In the genomic region with DNA sequence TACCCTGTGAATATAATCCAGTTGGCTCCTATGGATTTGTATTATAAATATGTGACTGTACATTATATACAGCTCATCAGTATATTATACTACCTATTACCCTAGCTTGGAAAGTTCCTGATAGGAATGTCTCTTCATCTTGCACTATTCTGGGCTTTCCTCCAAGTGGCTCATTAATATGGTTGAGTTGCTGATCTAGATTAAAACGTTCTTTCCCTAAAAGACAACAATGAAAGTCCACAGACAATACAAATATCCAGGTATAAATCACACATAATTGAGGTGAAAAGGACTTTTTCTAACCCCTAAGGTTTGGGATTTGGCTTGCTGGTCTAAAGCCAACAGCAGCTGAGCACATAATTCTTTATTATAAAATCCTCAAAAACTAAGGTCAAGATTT, we compare ENCODE assay signal across 31 cellular contexts.
A peak's percentile ranks its signal among the peaks of the same experiment; 100 is the strongest.
DNase-seq lines count a peak whose midpoint lies in the region; ATAC-seq and TF ChIP-seq lines count a peak whose summit lies in the region.
"Had no signal": no experiment of that assay in that cellular context is flagged by ENCODE, and none has a peak within 500 bp of the region (broad histone marks: within the 10 kb centered on the region; RNA-seq: fewer than 3 reads in every experiment).

No MANE protein-coding gene starts in this region.

- intact Hi-C loops in thyroid gland (cut with DNase I), result no loop called here

- H3K4me3 ChIP-seq in fibroblast of the aortic adventitia (ENCODE audit: low read depth, low read length) (no peak overlapping the region), thyroid gland (replicated peaks in 1 of 3) (no peak overlapping the region)
- H3K4me3 ChIP-seq: K562, lower lobe of right lung, mucosa of descending colon, tibial nerve had no signal

- no peaks in the 10 kb centered on the region for H3K9me3 ChIP-seq in thyroid gland
- H3K9me3 ChIP-seq: lower lobe of right lung, mucosa of descending colon, tibial nerve had no signal

- WGBS in thyroid gland, 2 donors, result 9 to 10% methylated on average over 1 of the region's 1 CpG

- H3K9me3 Mint-ChIP-seq in WTC11, result no peaks in the 10 kb centered on the region
- H3K9me3 Mint-ChIP-seq: nephron progenitor cell had no signal

- no peak for TF ChIP-seq CTCF in fibroblast of the aortic adventitia (IDR thresholded peaks at IDR 0.05; ENCODE audit: insufficient read depth, low read length)
- TF ChIP-seq CTCF in thyroid gland (IDR thresholded peaks at IDR 0.05), result no peak
- no peak for TF ChIP-seq CTCF in WTC11 (IDR thresholded peaks at IDR 0.05)

- H3K4me1 Mint-ChIP-seq in WTC11, result peaks cover 26% of the 10 kb centered on the region

- DNase-seq in NCI-H748 (lab: John Stamatoyannopoulos, UW; ENCODE audit: unreplicated experiment) (peak; percentile 46), NCI-H748 treated with DMSO at 0.1 percent for 48 hours (lab: John Stamatoyannopoulos, UW) (no peak), NCI-H69 (lab: John Stamatoyannopoulos, UW) (peak; percentile 39), fibroblast of the aortic adventitia (ENCODE audit: low read depth) (peak; percentile 18), thyroid gland (no peak), NCI-H524 treated with DMSO at 0.1 percent for 48 hours (lab: John Stamatoyannopoulos, UW) (no peak), WTC11 (ENCODE audit: low spot score) (no peak)
- DNase-seq: activated CD4-positive, alpha-beta memory T cell treated with anti-CD3 and anti-CD28 coated beads, Interleukin-2, amount 10 ng/mL, durations not matched to agents 7 days and 5 days; activated CD4-positive, CD25-positive, alpha-beta regulatory T cell treated with anti-CD3 and anti-CD28 coated beads, Interleukin-2, amount 50 U/mL, for 72 hours; activated effector memory CD4-positive, alpha-beta T cell treated with Interleukin-2 at 50 U/mL for 16 hours; activated naive CD8-positive, alpha-beta T cell treated with anti-CD3 and anti-CD28 coated beads, Interleukin-2, amount 50 U/mL, for 24 hours; AML-193; brain microvascular endothelial cell; CD8-positive, alpha-beta T cell; DMS53; effector CD8-positive, alpha-beta T cell; erythroblast; hypothalamus; lower lobe of right lung; mucosa of descending colon; NCI-H187; NCI-H345; nephron progenitor cell; posterior cingulate gyrus; SHP77 treated with DMSO at 0.1 percent for 48 hours; stimulated activated CD4-positive, alpha-beta T cell treated with anti-CD3 and anti-CD28 coated beads, Interleukin-15, amount 100 ng/mL, for 24 hours; T-cell had no signal

- no peaks in the 10 kb centered on the region for H3K36me3 ChIP-seq in thyroid gland
- H3K36me3 ChIP-seq: brain microvascular endothelial cell, lower lobe of right lung, tibial nerve had no signal

- peaks cover 23 to 41% of the 10 kb centered on the region in 2 donors for H3K4me1 ChIP-seq in thyroid gland

- no peaks in the 10 kb centered on the region for H3K27me3 ChIP-seq in thyroid gland
- H3K27me3 ChIP-seq: brain microvascular endothelial cell, tibial nerve had no signal

- POLR2A ChIA-PET in WTC11 (lab: Charles Lee), result no interaction called here

- H3K36me3 Mint-ChIP-seq in WTC11, result no peaks in the 10 kb centered on the region
- H3K36me3 Mint-ChIP-seq: CD8-positive, alpha-beta T cell; T-cell had no signal

- TF ChIP-seq POLR2A in thyroid gland (IDR thresholded peaks at IDR 0.05), result no peak

- CTCF ChIA-PET in WTC11 (lab: Charles Lee), result interaction anchor here (0.7 kb wide), 1 partner anchor 1086 kb away, joined by 3 read pairs; no protein-coding TSS in a partner anchor

- H3K27me3 Mint-ChIP-seq in WTC11 (ENCODE audit: low read depth), result no peaks in the 10 kb centered on the region; the same call in 1 of the 2 replicates
- H3K27me3 Mint-ChIP-seq: activated CD4-positive, alpha-beta memory T cell treated with anti-CD3 and anti-CD28 coated beads, Interleukin-2, amount 10 ng/mL, durations not matched to agents 7 days and 5 days; activated naive CD8-positive, alpha-beta T cell treated with anti-CD3 and anti-CD28 coated beads, Interleukin-2, amount 50 U/mL, for 24 hours; stimulated activated naive CD8-positive, alpha-beta T cell treated with anti-CD3 and anti-CD28 coated beads, Interleukin-15, Interleukin-2, amounts not matched to agents 100 ng/mL and 50 ng/mL, for 24 hours; T-cell had no signal

- H3K4me3 Mint-ChIP-seq in WTC11, result no peak overlapping the region
- H3K4me3 Mint-ChIP-seq: activated CD4-positive, alpha-beta memory T cell treated with anti-CD3 and anti-CD28 coated beads, Interleukin-2, amount 10 ng/mL, durations not matched to agents 7 days and 5 days; activated naive CD8-positive, alpha-beta T cell treated with anti-CD3 and anti-CD28 coated beads, Interleukin-2, amount 50 U/mL, for 24 hours; CD8-positive, alpha-beta T cell; nephron progenitor cell; stimulated activated naive CD8-positive, alpha-beta T cell treated with anti-CD3 and anti-CD28 coated beads, Interleukin-15, Interleukin-2, amounts not matched to agents 100 ng/mL and 50 ng/mL, for 24 hours; T-cell had no signal

- no peak overlapping the region for H3K27ac Mint-ChIP-seq in WTC11
- H3K27ac Mint-ChIP-seq: activated CD4-positive, alpha-beta memory T cell treated with anti-CD3 and anti-CD28 coated beads, Interleukin-2, amount 10 ng/mL, durations not matched to agents 7 days and 5 days; activated naive CD8-positive, alpha-beta T cell treated with anti-CD3 and anti-CD28 coated beads, Interleukin-2, amount 50 U/mL, for 24 hours; CD8-positive, alpha-beta T cell; nephron progenitor cell; stimulated activated naive CD8-positive, alpha-beta T cell treated with anti-CD3 and anti-CD28 coated beads, Interleukin-15, Interleukin-2, amounts not matched to agents 100 ng/mL and 50 ng/mL, for 24 hours had no signal

- peak overlapping the region in 2 of 3 donors; percentile 14 to 49 for H3K27ac ChIP-seq in thyroid gland
- H3K27ac ChIP-seq: brain microvascular endothelial cell, lower lobe of right lung, tibial nerve had no signal

- ATAC-seq in WTC11, result no peak
- no peak for ATAC-seq in GM19452 (IDR thresholded peaks at IDR 0.05; ENCODE audit: unreplicated experiment)
- ATAC-seq: activated naive CD8-positive, alpha-beta T cell treated with anti-CD3 and anti-CD28 coated beads, Interleukin-2, amount 50 U/mL, for 24 hours; CD8-positive, alpha-beta T cell; K562; lower lobe of right lung; mucosa of descending colon; T-cell had no signal

TF ChIP-seq in WTC11, 78 proteins besides CTCF, POLR2A, EP300 and RAD21:
- no peak for TF ChIP-seq CBFB (CRISPR knock-in tag; IDR thresholded peaks at IDR 0.05; ENCODE audit: low read depth)
- TF ChIP-seq ZNF416 (CRISPR knock-in tag; IDR thresholded peaks at IDR 0.05), result no peak
- TF ChIP-seq EMX1 (CRISPR knock-in tag; IDR thresholded peaks at IDR 0.05), result no peak
- TF ChIP-seq, protein P1, sequence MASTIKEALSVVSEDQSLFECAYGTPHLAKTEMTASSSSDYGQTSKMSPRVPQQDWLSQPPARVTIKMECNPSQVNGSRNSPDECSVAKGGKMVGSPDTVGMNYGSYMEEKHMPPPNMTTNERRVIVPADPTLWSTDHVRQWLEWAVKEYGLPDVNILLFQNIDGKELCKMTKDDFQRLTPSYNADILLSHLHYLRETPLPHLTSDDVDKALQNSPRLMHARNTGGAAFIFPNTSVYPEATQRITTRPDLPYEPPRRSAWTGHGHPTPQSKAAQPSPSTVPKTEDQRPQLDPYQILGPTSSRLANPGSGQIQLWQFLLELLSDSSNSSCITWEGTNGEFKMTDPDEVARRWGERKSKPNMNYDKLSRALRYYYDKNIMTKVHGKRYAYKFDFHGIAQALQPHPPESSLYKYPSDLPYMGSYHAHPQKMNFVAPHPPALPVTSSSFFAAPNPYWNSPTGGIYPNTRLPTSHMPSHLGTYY (CRISPR knock-in tag; IDR thresholded peaks at IDR 0.05), result no peak

Comparison
In these comparisons a context has a peak if more than half of its experiments do, and no peak if none do; other contexts are left out.
1. DNase-seq: peak in NCI-H748 (single experiment), NCI-H69 (single experiment) and fibroblast of the aortic adventitia (single experiment); none in NCI-H748 treated with DMSO at 0.1 percent for 48 hours (single experiment), thyroid gland (0 of 2), NCI-H524 treated with DMSO at 0.1 percent for 48 hours (single experiment) and WTC11 (single experiment).